Comparison of ENCODE assay signal across 12 cellular contexts in genomic region chr17:59757043-59757824, GRCh38. TPM values are rescaled to one million over a fixed set of nuclear protein-coding genes. Genes with fewer than 3 reads are reported as not detected.
DNase-seq lines count a peak whose midpoint lies in the region; ATAC-seq, FAIRE-seq and TF ChIP-seq lines count a peak whose summit lies in the region.
"Had no signal": no experiment of that assay in that cellular context is flagged by ENCODE, and none has a peak within 500 bp of the region (broad histone marks: within the 10 kb centered on the region; RNA-seq: fewer than 3 reads in every experiment).

No MANE protein-coding gene starts in this region.

- peak in 1 of 2 experiments; percentile 46 for DNase-seq in A549 (ENCODE audit: low read depth in 1 of 2, low spot score in 1 of 2)
- DNase-seq in PC-3 = no peak
- DNase-seq in brain microvascular endothelial cell = no peak
- DNase-seq in CD8-positive, alpha-beta T cell = no peak
- DNase-seq in NCI-H187 treated with DMSO at 0.1 percent for 48 hours (lab: John Stamatoyannopoulos, UW) = no peak
- DNase-seq in HuH-7 (ENCODE audit: low spot score) = no peak
- DNase-seq: amniotic stem cell, right cardiac atrium had no signal

- no peak for TF ChIP-seq POLR2A in A549 (IDR thresholded peaks at IDR 0.05; ENCODE audit: low read length)

- H3K9me2 ChIP-seq in PC-3 (replicated peaks; ENCODE audit: low read length) = no peaks in the 10 kb centered on the region

- peak overlapping the region; percentile 95 to 98 for H3K27ac ChIP-seq in A549
- H3K27ac ChIP-seq in PC-3 (ENCODE audit: low read length) = peak overlapping the region; percentile 95
- H3K27ac ChIP-seq in brain microvascular endothelial cell = peak overlapping the region; percentile 96
- H3K27ac ChIP-seq in neutrophil = peak overlapping the region; percentile 33
- no peak overlapping the region for H3K27ac ChIP-seq in CD8-positive, alpha-beta T cell (ENCODE audit: low read depth, low read length)
- H3K27ac ChIP-seq: C4-2B had no signal

- H4K20me1 ChIP-seq in PC-3 (ENCODE audit: low read length) = no peaks in the 10 kb centered on the region

- ATAC-seq in A549 (no peak), PC-3 (no peak), HG03469 (IDR thresholded peaks at IDR 0.05; ENCODE audit: unreplicated experiment) (no peak)
- ATAC-seq in CD8-positive, alpha-beta T cell = no peak
- ATAC-seq: activated CD4-positive, CD25-positive, alpha-beta regulatory T cell treated with anti-CD3 and anti-CD28 coated beads, Interleukin-2, amount 50 U/mL, for 24 hours; right cardiac atrium had no signal

- peaks cover 36% of the 10 kb centered on the region for H3K36me3 Mint-ChIP-seq in CD8-positive, alpha-beta T cell

- H2AFZ ChIP-seq in PC-3 (ENCODE audit: low read length) = no peak overlapping the region

- no peak for FAIRE-seq in A549 (lab: Jason Lieb, UNC)

- TF ChIP-seq RAD21 in A549 (conservative IDR thresholded peaks at IDR 0.05 in 1 of 2, IDR thresholded peaks at IDR 0.05 in 1 of 2) = no peak

- H3K4me3 Mint-ChIP-seq in CD8-positive, alpha-beta T cell = no peak overlapping the region

- H3K4me2 ChIP-seq in A549 = peak overlapping the region; percentile 68
- peak overlapping the region; percentile 61 for H3K4me2 ChIP-seq in PC-3 (ENCODE audit: low read length)

- H3K27ac Mint-ChIP-seq in CD8-positive, alpha-beta T cell = no peak overlapping the region

- H3K9me3 ChIP-seq in A549 (peaks cover 27% of the 10 kb centered on the region), PC-3 (ENCODE audit: low read length) (no peaks in the 10 kb centered on the region), neutrophil (no peaks in the 10 kb centered on the region)
- no peaks in the 10 kb centered on the region for H3K9me3 ChIP-seq in CD8-positive, alpha-beta T cell (ENCODE audit: low read length)

- POLR2A ChIA-PET in A549 (lab: Yijun Ruan, JAX) (interaction anchor here (0.6 to 1.4 kb wide), 6 partner anchors 29 to 87 kb away, joined by 3 to 20 read pairs (median 7); no protein-coding TSS in a partner anchor), PC-3 (lab: Charles Lee; ENCODE audit: unreplicated experiment) (interaction anchor here (0.6 kb wide), 2 partner anchors 88 to 96 kb away, joined by 3 to 22 read pairs; no protein-coding TSS in a partner anchor)
- POLR2A ChIA-PET in CD8-positive, alpha-beta T cell (lab: Charles Lee) = interaction anchor here (0.6 to 0.8 kb wide), 3 partner anchors 90 to 190 kb away, joined by 3 read pairs; no protein-coding TSS in a partner anchor

- intact Hi-C loops in PC-3 (cut with micrococcal nuclease) = no loop called here
- intact Hi-C loops in CD8-positive, alpha-beta T cell (cut with DNase I, micrococcal nuclease) = loop anchor here in 1 of 2 experiments (10.0 kb wide), 1 partner anchor 278 kb away; no protein-coding TSS in a partner anchor

- H3K9ac ChIP-seq in PC-3 (ENCODE audit: low read length) = peak overlapping the region; percentile 46

- H3K4me3 ChIP-seq in A549 (no peak overlapping the region), PC-3 (ENCODE audit: low read length) (no peak overlapping the region), brain microvascular endothelial cell (ENCODE audit: low read depth, low read length) (no peak overlapping the region), neutrophil (ENCODE audit: low read depth in 1 of 2, low read length in 1 of 2) (no peak overlapping the region)
- H3K4me3 ChIP-seq in CD8-positive, alpha-beta T cell (ENCODE audit: low read depth, low read length) = no peak overlapping the region

- peaks cover 19% of the 10 kb centered on the region for H3K4me1 Mint-ChIP-seq in CD8-positive, alpha-beta T cell (ENCODE audit: low read depth)

- H3K4me1 ChIP-seq in A549 (peaks cover 68% of the 10 kb centered on the region), PC-3 (ENCODE audit: insufficient read depth, low read length) (peaks cover 53% of the 10 kb centered on the region), neutrophil (ENCODE audit: control insufficient read depth in 1 of 2, insufficient read depth in 1 of 2, low read depth in 1 of 2, low read length in 1 of 2) (peaks cover 18 to 35% of the 10 kb centered on the region in 2 experiments)
- peaks cover 10% of the 10 kb centered on the region for H3K4me1 ChIP-seq in CD8-positive, alpha-beta T cell (ENCODE audit: insufficient read depth, low read length)

- H3K36me3 ChIP-seq in PC-3 (ENCODE audit: low read depth, low read length) (peaks cover 7% of the 10 kb centered on the region; the same call in 1 of the 2 replicates), brain microvascular endothelial cell (replicated peaks) (no peaks in the 10 kb centered on the region), neutrophil (peaks cover 78% of the 10 kb centered on the region)
- peaks cover 3% of the 10 kb centered on the region for H3K36me3 ChIP-seq in CD8-positive, alpha-beta T cell (ENCODE audit: insufficient read depth, low read length)

- peaks cover 24% of the 10 kb centered on the region for H3F3A ChIP-seq in PC-3 (ENCODE audit: low read length, unreplicated experiment)

- BruUV-seq in PC-3 (replicated peaks; lab: Mats Ljungman, UMichigan) = no TSS peak

- H3K27me3 Mint-ChIP-seq in CD8-positive, alpha-beta T cell (ENCODE audit: low read depth) = no peaks in the 10 kb centered on the region

- H3K27me3 ChIP-seq in PC-3 (ENCODE audit: low read length) (no peaks in the 10 kb centered on the region), brain microvascular endothelial cell (replicated peaks) (no peaks in the 10 kb centered on the region), neutrophil (no peaks in the 10 kb centered on the region)
- H3K27me3 ChIP-seq in CD8-positive, alpha-beta T cell (ENCODE audit: insufficient read depth, low read length) = no peaks in the 10 kb centered on the region

- CTCF ChIA-PET in A549 (lab: Yijun Ruan, JAX) = interaction anchor here (0.6 to 0.9 kb wide), 4 partner anchors 28 to 91 kb away, joined by 3 to 4 read pairs (median 3); no protein-coding TSS in a partner anchor
- CTCF ChIA-PET in PC-3 (lab: Charles Lee) = no interaction called here
- CTCF ChIA-PET in CD8-positive, alpha-beta T cell (lab: Charles Lee) = interaction anchor here (0.6 to 0.7 kb wide), 2 partner anchors 94 to 157 kb away, joined by 3 to 4 read pairs; no protein-coding TSS in a partner anchor

- 6% methylated on average over 1 of the region's 1 CpG for WGBS in A549 (ENCODE audit: missing lambda C conversion rate)

- in situ Hi-C loops in brain microvascular endothelial cell (cut with HindIII; ENCODE audit: low pct_ligation_motif_present, low sequenced_read_pairs) = no loop called here

- no peak for TF ChIP-seq EP300 in A549 (IDR thresholded peaks at IDR 0.05)

- TF ChIP-seq CTCF in A549 (IDR thresholded peaks at IDR 0.05) (no peak), PC-3 (conservative IDR thresholded peaks at IDR 0.05; ENCODE audit: low read depth, low read length) (no peak), brain microvascular endothelial cell (IDR thresholded peaks at IDR 0.05; ENCODE audit: low read depth, low read length, missing control alignments) (no peak), neutrophil (IDR thresholded peaks at IDR 0.05) (no peak)
- TF ChIP-seq CTCF in CD8-positive, alpha-beta T cell (IDR thresholded peaks at IDR 0.05) = no peak

- no peaks in the 10 kb centered on the region for H3K9me3 Mint-ChIP-seq in CD8-positive, alpha-beta T cell

- peaks cover 57% of the 10 kb centered on the region for H3K79me2 ChIP-seq in PC-3 (ENCODE audit: low read length)

TF ChIP-seq in A549, 52 proteins besides CTCF, POLR2A, EP300 and RAD21 (continues in another document):
- TF ChIP-seq MAX (IDR thresholded peaks at IDR 0.05) (no peak), FOSB (CRISPR knock-in tag; IDR thresholded peaks at IDR 0.05) (peak; percentile 88), SREBF2 (IDR thresholded peaks at IDR 0.05) (no peak), PHF8 (IDR thresholded peaks at IDR 0.05; ENCODE audit: borderline replicate concordance, low read depth) (no peak), RNF2 (IDR thresholded peaks at IDR 0.05; ENCODE audit: borderline replicate concordance, low read depth) (no peak), HOXB5 (CRISPR knock-in tag; IDR thresholded peaks at IDR 0.05) (peak; percentile 14; the same call in 1 of the 2 replicates), ELK1 (IDR thresholded peaks at IDR 0.05; ENCODE audit: low read depth, low read length) (no peak)

RNA-seq across cellular contexts. Expression of gene VMP1, which starts 49.8 kb away (rescaled TPM):
- polyA plus RNA-seq in A549 (2011; rRNA removed) (638 and 726 TPM in 2 replicates), A549 (2017; fragmentation: RNase III; extraction: RNeasy Plus Mini Kit Qiagen cat#74134 plus additional on column Dnase treatment) (354 to 422 TPM (median 395 TPM) in 3 replicates)
- polyA plus RNA-seq in A549 (2012; cell fraction: cytosol; rRNA removed) = 95.8 and 122 TPM in 2 replicates
- 106 and 218 TPM in 2 replicates for polyA plus RNA-seq in A549 (2012; cell fraction: nucleus; rRNA removed)
- 969 and 1,130 TPM in 2 replicates for polyA minus RNA-seq in A549 (2011; rRNA and poly(A)+ RNA removed)
- total RNA-seq in PC-3 (2014; rRNA removed) = 237 and 277 TPM in 2 replicates
- total RNA-seq in CD8-positive, alpha-beta T cell = 10 to 100 TPM; 56.8 to 66.2 TPM

RNA-seq across cellular contexts. Expression of gene PTRH2, which starts 50.0 kb away (rescaled TPM):
- polyA plus RNA-seq in A549 (2011; rRNA removed) (169 and 171 TPM in 2 replicates), A549 (2017; fragmentation: RNase III; extraction: RNeasy Plus Mini Kit Qiagen cat#74134 plus additional on column Dnase treatment) (109 to 114 TPM (median 111 TPM) in 3 replicates)
- 94.6 and 108 TPM in 2 replicates for polyA plus RNA-seq in A549 (2012; cell fraction: cytosol; rRNA removed)
- 35.6 and 63.6 TPM in 2 replicates for polyA plus RNA-seq in A549 (2012; cell fraction: nucleus; rRNA removed)
- polyA minus RNA-seq in A549 (2011; rRNA and poly(A)+ RNA removed) = 53.6 and 71.5 TPM in 2 replicates
- total RNA-seq in PC-3 (2014; rRNA removed) = 69.8 and 82.1 TPM in 2 replicates
- 1 to 10 TPM; 6.1 to 7.6 TPM for total RNA-seq in CD8-positive, alpha-beta T cell
